38 cellular contexts compared by ENCODE assay signal in the genomic region with DNA sequence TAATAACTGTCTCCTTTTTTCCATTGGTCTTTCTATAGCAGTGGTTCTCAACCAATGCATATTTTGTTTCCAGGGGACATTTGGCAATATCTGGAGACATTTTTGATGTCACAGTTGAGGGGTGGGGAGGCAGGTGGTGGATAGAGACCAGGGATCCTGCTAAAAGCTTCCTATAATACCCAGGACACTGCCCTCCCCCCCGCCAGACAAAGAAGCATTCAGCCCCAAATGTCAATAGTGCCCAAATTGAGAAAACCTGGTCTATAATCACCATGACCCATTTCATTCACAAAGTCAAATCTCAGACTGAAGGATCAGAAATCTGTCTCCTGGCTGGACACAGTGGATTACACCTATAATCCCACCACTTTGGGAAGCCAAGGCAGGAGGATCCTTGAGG.
"Had no signal": no experiment of that assay in that cellular context is flagged by ENCODE, and none has a peak within 500 bp of the region (broad histone marks: within the 10 kb centered on the region; RNA-seq: fewer than 3 reads in every experiment).

No MANE protein-coding gene starts in this region.

- H3K4me1 ChIP-seq: adrenal gland, ascending aorta, body of pancreas, breast epithelium had no signal

- H3K9me3 ChIP-seq: adrenal gland, ascending aorta, body of pancreas, breast epithelium had no signal

- FAIRE-seq: astrocyte, bronchial epithelial cell had no signal

- H3K36me3 ChIP-seq: adrenal gland, ascending aorta, brain microvascular endothelial cell, breast epithelium, cardiac muscle cell had no signal

- H3K27ac Mint-ChIP-seq: activated naive CD4-positive, alpha-beta T cell treated with anti-CD3 and anti-CD28 coated beads for 36 hours; activated naive CD4-positive, alpha-beta T cell treated with anti-CD3 and anti-CD28 coated beads, Interleukin-2, amount 10 ng/mL, durations not matched to agents 7 days and 5 days; activated naive CD4-positive, alpha-beta T cell treated with anti-CD3 and anti-CD28 coated beads, Interleukin-2, amount 50 U/mL, for 24 hours; activated naive CD4-positive, alpha-beta T cell treated with anti-CD3 and anti-CD28 coated beads, Interleukin-2, amount 50 U/mL, for 72 hours; activated naive CD8-positive, alpha-beta T cell; activated naive CD8-positive, alpha-beta T cell treated with anti-CD3 and anti-CD28 coated beads for 36 hours; activated naive CD8-positive, alpha-beta T cell treated with anti-CD3 and anti-CD28 coated beads, Interleukin-2, amount 10 ng/mL, durations not matched to agents 7 days and 5 days; activated naive CD8-positive, alpha-beta T cell treated with anti-CD3 and anti-CD28 coated beads, Interleukin-2, amount 50 U/mL, for 24 hours; activated T-cell treated with anti-CD3 and anti-CD28 coated beads, Interleukin-2, amount 50 U/mL, for 24 hours; activated T-cell treated with anti-CD3 and anti-CD28 coated beads, Interleukin-2, amount 50 U/mL, for 72 hours; activated T-helper 1 cell treated with anti-CD3 and anti-CD28 coated beads, Interleukin-12 subunit alpha, Interleukin-12 subunit beta, Interleukin-2, Interleukin-4 antibody, amounts not matched to agents 30 ng/mL and 10 ng/mL and 1 ng/mL, durations not matched to agents 14 hours and 24 hours and 36 hours; activated T-helper 17 cell treated with anti-CD3 and anti-CD28 coated beads, Interleukin-2, amount 50 U/mL, for 72 hours; activated T-helper 2 cell treated with anti-CD3 and anti-CD28 coated beads, Interferon-gamma antibody, Interleukin-2, Interleukin-4, amounts not matched to agents 10 μg/mL and 5 μg/mL and 100 μg/mL, durations not matched to agents 14 hours and 24 hours and 36 hours; brain had no signal

- H3K9me3 Mint-ChIP-seq: activated naive CD4-positive, alpha-beta T cell treated with anti-CD3 and anti-CD28 coated beads for 36 hours; activated naive CD4-positive, alpha-beta T cell treated with anti-CD3 and anti-CD28 coated beads, Interleukin-2, amount 10 ng/mL, durations not matched to agents 7 days and 5 days; activated naive CD4-positive, alpha-beta T cell treated with anti-CD3 and anti-CD28 coated beads, Interleukin-2, amount 50 U/mL, for 24 hours; activated naive CD4-positive, alpha-beta T cell treated with anti-CD3 and anti-CD28 coated beads, Interleukin-2, amount 50 U/mL, for 72 hours; activated naive CD8-positive, alpha-beta T cell treated with anti-CD3 and anti-CD28 coated beads, Interleukin-2, amount 10 ng/mL, durations not matched to agents 7 days and 5 days; activated naive CD8-positive, alpha-beta T cell treated with anti-CD3 and anti-CD28 coated beads, Interleukin-2, amount 50 U/mL, for 24 hours; activated T-cell treated with anti-CD3 and anti-CD28 coated beads, Interleukin-2, amount 50 U/mL, for 24 hours; activated T-cell treated with anti-CD3 and anti-CD28 coated beads, Interleukin-2, amount 50 U/mL, for 4 hours; activated T-cell treated with anti-CD3 and anti-CD28 coated beads, Interleukin-2, amount 50 U/mL, for 72 hours; activated T-helper 1 cell treated with anti-CD3 and anti-CD28 coated beads, Interleukin-12 subunit alpha, Interleukin-12 subunit beta, Interleukin-2, Interleukin-4 antibody, amounts not matched to agents 30 ng/mL and 10 ng/mL and 1 ng/mL, durations not matched to agents 14 hours and 24 hours and 36 hours; activated T-helper 17 cell treated with anti-CD3 and anti-CD28 coated beads, Interleukin-2, amount 50 U/mL, for 72 hours; activated T-helper 2 cell treated with anti-CD3 and anti-CD28 coated beads, Interferon-gamma antibody, Interleukin-2, Interleukin-4, amounts not matched to agents 10 μg/mL and 5 μg/mL and 100 μg/mL, durations not matched to agents 14 hours and 24 hours and 36 hours; brain; central memory CD8-positive, alpha-beta T cell had no signal

- H3K4me3 ChIP-seq: adrenal gland, ascending aorta, body of pancreas, breast epithelium, cardiac muscle cell had no signal

- H3K27ac ChIP-seq: adrenal gland, ascending aorta, body of pancreas, brain microvascular endothelial cell, breast epithelium, cardiac muscle cell had no signal

- H3K27me3 ChIP-seq: ascending aorta, body of pancreas, brain microvascular endothelial cell, breast epithelium, cardiac muscle cell had no signal

- H3K4me1 Mint-ChIP-seq: activated naive CD4-positive, alpha-beta T cell treated with anti-CD3 and anti-CD28 coated beads, Interleukin-2, amount 10 ng/mL, durations not matched to agents 7 days and 5 days; activated naive CD4-positive, alpha-beta T cell treated with anti-CD3 and anti-CD28 coated beads, Interleukin-2, amount 50 U/mL, for 24 hours; activated naive CD8-positive, alpha-beta T cell treated with anti-CD3 and anti-CD28 coated beads, Interleukin-2, amount 10 ng/mL, durations not matched to agents 7 days and 5 days; activated naive CD8-positive, alpha-beta T cell treated with anti-CD3 and anti-CD28 coated beads, Interleukin-2, amount 50 U/mL, for 24 hours; activated T-helper 17 cell treated with anti-CD3 and anti-CD28 coated beads, Interleukin-2, amount 50 U/mL, for 72 hours; central memory CD8-positive, alpha-beta T cell had no signal

- H3K36me3 Mint-ChIP-seq: activated naive CD4-positive, alpha-beta T cell treated with anti-CD3 and anti-CD28 coated beads, Interleukin-2, amount 10 ng/mL, durations not matched to agents 7 days and 5 days; activated naive CD4-positive, alpha-beta T cell treated with anti-CD3 and anti-CD28 coated beads, Interleukin-2, amount 50 U/mL, for 24 hours; activated naive CD4-positive, alpha-beta T cell treated with anti-CD3 and anti-CD28 coated beads, Interleukin-2, amount 50 U/mL, for 72 hours; activated naive CD8-positive, alpha-beta T cell; activated naive CD8-positive, alpha-beta T cell treated with anti-CD3 and anti-CD28 coated beads for 36 hours; activated naive CD8-positive, alpha-beta T cell treated with anti-CD3 and anti-CD28 coated beads, Interleukin-2, amount 10 ng/mL, durations not matched to agents 7 days and 5 days; brain had no signal

- ATAC-seq: activated naive CD4-positive, alpha-beta T cell treated with anti-CD3 and anti-CD28 coated beads, Interleukin-2, amount 50 U/mL, for 72 hours; activated naive CD8-positive, alpha-beta T cell treated with anti-CD3 and anti-CD28 coated beads, Interleukin-2, amount 50 U/mL, for 24 hours; activated T-cell treated with anti-CD3 and anti-CD28 coated beads, Interleukin-2, amount 50 U/mL, for 4 hours; activated T-cell treated with anti-CD3 and anti-CD28 coated beads, Interleukin-2, amount 50 U/mL, for 72 hours; activated T-helper 17 cell treated with anti-CD3 and anti-CD28 coated beads, Interleukin-2, amount 50 U/mL, for 72 hours; body of pancreas had no signal

- DNase-seq: activated effector memory CD4-positive, alpha-beta T cell treated with anti-CD3 and anti-CD28 coated beads, Interleukin-2, amount 50 U/mL, for 16 hours; activated effector memory CD4-positive, alpha-beta T cell treated with Interleukin-2 at 50 U/mL for 16 hours; activated gamma-delta T cell; activated gamma-delta T cell treated with Interleukin-2 at 50 U/mL for 16 hours; activated naive CD4-positive, alpha-beta T cell; activated naive CD4-positive, alpha-beta T cell treated with anti-CD3 and anti-CD28 coated beads for 36 hours; activated naive CD4-positive, alpha-beta T cell treated with anti-CD3 and anti-CD28 coated beads, Interleukin-2, amount 10 ng/mL, durations not matched to agents 7 days and 5 days; activated naive CD4-positive, alpha-beta T cell treated with anti-CD3 and anti-CD28 coated beads, Interleukin-2, amount 50 U/mL, for 16 hours; activated naive CD4-positive, alpha-beta T cell treated with Interleukin-2 at 50 U/mL for 16 hours; activated naive CD8-positive, alpha-beta T cell treated with anti-CD3 and anti-CD28 coated beads for 36 hours; activated naive CD8-positive, alpha-beta T cell treated with anti-CD3 and anti-CD28 coated beads, Interleukin-2, amount 10 ng/mL, durations not matched to agents 7 days and 5 days; activated naive CD8-positive, alpha-beta T cell treated with anti-CD3 and anti-CD28 coated beads, Interleukin-2, amount 50 U/mL, for 24 hours; activated T-cell treated with anti-CD3 and anti-CD28 coated beads, Interleukin-2, amount 50 U/mL, for 24 hours; activated T-cell treated with anti-CD3 and anti-CD28 coated beads, Interleukin-2, amount 50 U/mL, for 4 hours; activated T-cell treated with anti-CD3 and anti-CD28 coated beads, Interleukin-2, amount 50 U/mL, for 48 hours; activated T-cell treated with anti-CD3 and anti-CD28 coated beads, Interleukin-2, amount 50 U/mL, for 72 hours; adrenal gland; amniotic stem cell; amygdala; anterior cingulate cortex; body of pancreas; brain microvascular endothelial cell; caudate nucleus; central memory CD4-positive, alpha-beta T cell; cerebellar nuclear complex had no signal

- H3K4me3 Mint-ChIP-seq: activated naive CD4-positive, alpha-beta T cell treated with anti-CD3 and anti-CD28 coated beads for 36 hours; activated naive CD4-positive, alpha-beta T cell treated with anti-CD3 and anti-CD28 coated beads, Interleukin-2, amount 10 ng/mL, durations not matched to agents 7 days and 5 days; activated naive CD4-positive, alpha-beta T cell treated with anti-CD3 and anti-CD28 coated beads, Interleukin-2, amount 50 U/mL, for 24 hours; activated naive CD8-positive, alpha-beta T cell; activated naive CD8-positive, alpha-beta T cell treated with anti-CD3 and anti-CD28 coated beads for 36 hours; activated naive CD8-positive, alpha-beta T cell treated with anti-CD3 and anti-CD28 coated beads, Interleukin-2, amount 10 ng/mL, durations not matched to agents 7 days and 5 days; activated naive CD8-positive, alpha-beta T cell treated with anti-CD3 and anti-CD28 coated beads, Interleukin-2, amount 50 U/mL, for 24 hours; activated T-cell treated with anti-CD3 and anti-CD28 coated beads, Interleukin-2, amount 50 U/mL, for 24 hours; activated T-cell treated with anti-CD3 and anti-CD28 coated beads, Interleukin-2, amount 50 U/mL, for 4 hours; activated T-cell treated with anti-CD3 and anti-CD28 coated beads, Interleukin-2, amount 50 U/mL, for 72 hours; activated T-helper 1 cell treated with anti-CD3 and anti-CD28 coated beads, Interleukin-12 subunit alpha, Interleukin-12 subunit beta, Interleukin-2, Interleukin-4 antibody, amounts not matched to agents 30 ng/mL and 10 ng/mL and 1 ng/mL, durations not matched to agents 14 hours and 24 hours and 36 hours; activated T-helper 17 cell treated with anti-CD3 and anti-CD28 coated beads, Interleukin-2, amount 50 U/mL, for 72 hours; brain; central memory CD8-positive, alpha-beta T cell had no signal
